28 cellular contexts compared by ENCODE assay signal in the genomic region with DNA sequence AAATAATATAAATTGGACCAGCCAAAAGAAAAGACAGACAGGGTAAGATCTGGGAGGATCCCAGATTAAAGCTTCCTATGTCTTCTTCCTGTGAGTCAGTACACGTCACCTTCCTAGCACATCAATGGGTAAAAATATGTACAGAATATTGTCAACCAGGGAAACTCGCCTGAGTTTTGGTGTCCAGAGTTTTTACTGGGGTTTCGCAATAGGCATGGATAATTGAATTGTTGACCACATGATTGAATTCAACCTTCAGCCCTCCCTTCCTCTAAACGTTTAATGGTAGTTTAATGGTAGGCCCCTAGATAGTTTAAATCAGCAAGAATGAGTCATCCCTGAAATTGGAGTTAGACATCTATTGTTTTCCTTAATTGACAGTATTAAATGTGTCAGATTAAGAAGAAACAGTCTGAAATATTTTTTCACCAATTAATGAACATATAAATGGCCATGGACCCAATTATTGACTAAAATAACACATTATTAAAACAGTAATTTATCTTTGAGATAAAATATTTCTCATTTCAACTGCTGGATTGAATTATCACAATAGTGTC. TPM values are rescaled to one million over a fixed set of nuclear protein-coding genes. Genes with fewer than 3 reads are reported as not detected.
"Had no signal": no experiment of that assay in that cellular context is flagged by ENCODE, and none has a peak within 500 bp of the region (broad histone marks: within the 10 kb centered on the region; RNA-seq: fewer than 3 reads in every experiment).

No MANE protein-coding gene starts in this region.

- H2AFZ ChIP-seq: hepatocyte had no signal

- DNase-seq: dorsolateral prefrontal cortex; effector CD4-positive, alpha-beta T cell; foreskin keratinocyte; heart left ventricle; left cardiac atrium; left lung; mesenchymal stem cell; mucosa of descending colon; naive B cell; pancreas; stimulated activated CD4-positive, alpha-beta T cell treated with anti-CD3 and anti-CD28 coated beads, Interleukin-12 subunit alpha, Interleukin-12 subunit beta, amount 100 ng/mL, for 4 hours; stimulated activated CD4-positive, alpha-beta T cell treated with anti-CD3 and anti-CD28 coated beads, Interleukin-1b, Interleukin-23, amount 100 ng/mL, for 48 hours; stimulated activated CD4-positive, alpha-beta T cell treated with anti-CD3 and anti-CD28 coated beads, Interleukin-4, amount 100 ng/mL, for 24 hours; stimulated activated naive CD4-positive, alpha-beta T cell treated with Interleukin-2 at 50 U/mL for 16 hours; stomach; thyroid gland; trophoblast cell had no signal

- H3K9me3 ChIP-seq: esophagus muscularis mucosa, heart left ventricle, mucosa of descending colon, neutrophil, pancreas, stomach, thyroid gland had no signal

- FAIRE-seq: colon, endothelial cell of umbilical vein, islet of Langerhans, pancreas had no signal

- H3K27me3 ChIP-seq: dorsolateral prefrontal cortex, esophagus muscularis mucosa, foreskin keratinocyte, gastroesophageal sphincter, heart left ventricle, hepatocyte, left lung, neutrophil, pancreas, stomach, thyroid gland had no signal

- H3K4me1 ChIP-seq: foreskin keratinocyte, gastroesophageal sphincter, heart left ventricle, left lung, pancreas, thyroid gland had no signal

- H3K27ac ChIP-seq: dorsolateral prefrontal cortex, esophagus muscularis mucosa, foreskin keratinocyte, gastroesophageal sphincter, heart left ventricle, hepatocyte, left lung, neutrophil, pancreas, stomach, thyroid gland had no signal

- H3K79me2 ChIP-seq: hepatocyte had no signal

- H3K36me3 ChIP-seq: esophagus muscularis mucosa, gastroesophageal sphincter, heart left ventricle, left lung, neutrophil, pancreas, stomach, thyroid gland had no signal

- H3K4me2 ChIP-seq: hepatocyte, smooth muscle cell had no signal

- H3K4me3 ChIP-seq: dorsolateral prefrontal cortex, esophagus muscularis mucosa, gastroesophageal sphincter, heart left ventricle, hepatocyte, left lung, mucosa of descending colon, pancreas, smooth muscle cell, stomach, thyroid gland had no signal

- ATAC-seq: foreskin keratinocyte; gastroesophageal sphincter; heart left ventricle; left cardiac atrium; left lung; mucosa of descending colon; natural killer cell treated with Interleukin-12 subunit alpha and Interleukin-12 subunit beta and Interleukin-15 and Interleukin-18, amount 100 ng/mL, for 72 hours; pancreas; sciatic nerve; stimulated activated effector memory CD8-positive, alpha-beta T cell treated with anti-CD3 and anti-CD28 coated beads, Interleukin-12 subunit alpha, Interleukin-12 subunit beta, amount 100 ng/mL, for 72 hours had no signal

RNA-seq across cellular contexts. Expression of a gene that starts 57.8 kb away (rescaled TPM):
- total RNA-seq: natural killer cell treated with Interleukin-12 subunit alpha and Interleukin-12 subunit beta and Interleukin-15 and Interleukin-18, amount 100 ng/mL, for 72 hours had no signal
